ENCODE assay signal across 18 cellular contexts in genomic region chr12:20599757-20600156, GRCh38.
"Had no signal": no experiment of that assay in that cellular context is flagged by ENCODE, and none has a peak within 500 bp of the region (broad histone marks: within the 10 kb centered on the region; RNA-seq: fewer than 3 reads in every experiment).

No MANE protein-coding gene starts in this region.

- H3K4me3 ChIP-seq: gastroesophageal sphincter, uterus had no signal

- DNase-seq: activated CD4-positive, alpha-beta T cell treated with anti-CD3 and anti-CD28 coated beads, Interleukin-2, amount 10 ng/mL, durations not matched to agents 7 days and 5 days; activated CD8-positive, alpha-beta T cell treated with anti-CD3 and anti-CD28 coated beads for 36 hours; activated gamma-delta T cell; activated naive CD4-positive, alpha-beta T cell treated with anti-CD3 and anti-CD28 coated beads, Interleukin-2, amount 50 U/mL, for 16 hours; central memory CD4-positive, alpha-beta T cell; dermis blood vessel endothelial cell; effector memory CD4-positive, alpha-beta T cell; head of caudate nucleus; midbrain; nucleus accumbens; posterior cingulate gyrus; retina; stimulated activated CD4-positive, alpha-beta T cell treated with anti-CD3 and anti-CD28 coated beads, Interleukin-4, amount 100 ng/mL, for 4 hours; trophoblast cell; uterus had no signal

- H3K4me1 ChIP-seq: uterus had no signal

- H3K27me3 ChIP-seq: gastroesophageal sphincter, uterus had no signal

- ATAC-seq: activated CD4-positive, CD25-positive, alpha-beta regulatory T cell treated with anti-CD3 and anti-CD28 coated beads, Interleukin-2, amount 50 U/mL, for 24 hours; activated CD8-positive, alpha-beta T cell treated with anti-CD3 and anti-CD28 coated beads for 36 hours; gastroesophageal sphincter had no signal

- H3K36me3 ChIP-seq: gastroesophageal sphincter, uterus had no signal

- H3K9me3 ChIP-seq: gastroesophageal sphincter, uterus had no signal

- H3K27ac ChIP-seq: gastroesophageal sphincter, uterus, VCaP had no signal
